19 cellular contexts compared by ENCODE assay signal in genomic region chr1:16172232-16172830, GRCh38. TPM values are rescaled to one million over a fixed set of nuclear protein-coding genes. Genes with fewer than 3 reads are reported as not detected.
DNase-seq lines count a peak whose midpoint lies in the region; ATAC-seq and TF ChIP-seq lines count a peak whose summit lies in the region.
"Had no signal": no experiment of that assay in that cellular context is flagged by ENCODE, and none has a peak within 500 bp of the region (broad histone marks: within the 10 kb centered on the region; RNA-seq: fewer than 3 reads in every experiment).

No MANE protein-coding gene starts in this region.

- 80 to 89% methylated on average over 15 of the region's 15 CpGs for WGBS in esophagus, 2 donors
- WGBS in neuronal stem cell (ENCODE audit: extremely low coverage in 2 of 2, insufficient read length in 2 of 2, insufficient replicate concordance in 1 of 2), 2 donors, result no CpG with 5 or more reads among the region's 15 CpGs

- H3K18ac ChIP-seq in neuronal stem cell (ENCODE audit: low read length), result peak overlapping the region; percentile 90

- peak overlapping the region; percentile 95 for H2BK12ac ChIP-seq in neuronal stem cell (ENCODE audit: low read length)

- H2AK5ac ChIP-seq in neuronal stem cell (ENCODE audit: low read depth, low read length), result peak overlapping the region; percentile 95

- H2AFZ ChIP-seq in neuronal stem cell (ENCODE audit: low read length), result no peak overlapping the region
- H2AFZ ChIP-seq: GM23248 had no signal

- peak overlapping the region; percentile 100 for H3K27ac Mint-ChIP-seq in Calu3 (ENCODE audit: unreplicated experiment)
- H3K27ac Mint-ChIP-seq in naive thymus-derived CD4-positive, alpha-beta T cell, result peak overlapping the region in 1 of 9 donors; percentile 53
- H3K27ac Mint-ChIP-seq: activated naive CD4-positive, alpha-beta T cell treated with anti-CD3 and anti-CD28 coated beads, Interleukin-2, amount 50 U/mL, for 24 hours; activated T-helper 1 cell treated with anti-CD3 and anti-CD28 coated beads, Interleukin-12 subunit alpha, Interleukin-12 subunit beta, Interleukin-2, Interleukin-4 antibody, amounts not matched to agents 30 ng/mL and 10 ng/mL and 1 ng/mL, durations not matched to agents 14 hours and 24 hours and 36 hours; T-helper 1 cell treated with Interleukin-12 subunit alpha and Interleukin-12 subunit beta and Interleukin-4 antibody, amounts not matched to agents 30 μg/mL and 1 μg/mL, for 36 hours had no signal

- ATAC-seq in HG03565 (IDR thresholded peaks at IDR 0.05; ENCODE audit: unreplicated experiment) (no peak), GM18517 (IDR thresholded peaks at IDR 0.05; ENCODE audit: unreplicated experiment) (no peak), HG02840 (IDR thresholded peaks at IDR 0.05; ENCODE audit: low FRiP score, unreplicated experiment) (no peak)
- ATAC-seq in naive thymus-derived CD4-positive, alpha-beta T cell, result no peak

- BruUV-seq in Calu3 (replicated peaks; lab: Mats Ljungman, UMichigan), result no TSS peak

- peak overlapping the region; percentile 21 for H2BK120ac ChIP-seq in neuronal stem cell (ENCODE audit: low read depth, low read length)

- peak overlapping the region in 1 of 2 donors; percentile 15 for H3K4me3 ChIP-seq in esophagus (ENCODE audit: low read depth in 1 of 2, low read length in 2 of 2)
- no peak overlapping the region for H3K4me3 ChIP-seq in neuronal stem cell (ENCODE audit: low read length in 2 of 2)
- no peak overlapping the region for H3K4me3 ChIP-seq in naive thymus-derived CD4-positive, alpha-beta T cell (ENCODE audit: low read length)
- H3K4me3 ChIP-seq: GM23248, suprapubic skin had no signal

- no peak overlapping the region for H3K4ac ChIP-seq in neuronal stem cell (ENCODE audit: low read length)

- H3K27ac ChIP-seq in RWPE1 (peak overlapping the region; percentile 98), esophagus (ENCODE audit: low read depth in 2 of 2, low read length in 1 of 2) (peak overlapping the region; percentile 66 to 97), neuronal stem cell (replicated peaks; ENCODE audit: low read length) (no peak overlapping the region)
- H3K27ac ChIP-seq in naive thymus-derived CD4-positive, alpha-beta T cell (ENCODE audit: low read depth, low read length), result no peak overlapping the region
- H3K27ac ChIP-seq: GM23248 had no signal

- H3K36me3 ChIP-seq in esophagus (ENCODE audit: control insufficient read depth in 2 of 2, insufficient read depth in 2 of 2, low read length in 1 of 2) (no peaks in the 10 kb centered on the region), neuronal stem cell (replicated peaks in 1 of 2; ENCODE audit: control insufficient read depth in 2 of 2, insufficient read depth in 2 of 2, low read length in 2 of 2) (no peaks in the 10 kb centered on the region)
- H3K36me3 ChIP-seq in naive thymus-derived CD4-positive, alpha-beta T cell (ENCODE audit: control insufficient read depth in 2 of 3, insufficient read depth in 3 of 3, low read length in 3 of 3), result no peaks in the 10 kb centered on the region
- H3K36me3 ChIP-seq: suprapubic skin had no signal

- H3K9me3 ChIP-seq in esophagus (ENCODE audit: control insufficient read depth in 2 of 2, insufficient read depth in 1 of 2, low read depth in 1 of 2, low read length in 1 of 2) (no peaks in the 10 kb centered on the region), neuronal stem cell (replicated peaks in 1 of 2; ENCODE audit: control insufficient read depth in 2 of 2, insufficient read depth in 1 of 2, low read depth in 1 of 2, low read length in 2 of 2) (no peaks in the 10 kb centered on the region)
- no peaks in the 10 kb centered on the region for H3K9me3 ChIP-seq in naive thymus-derived CD4-positive, alpha-beta T cell (ENCODE audit: control insufficient read depth in 2 of 3, low read length in 3 of 3)
- H3K9me3 ChIP-seq: suprapubic skin had no signal

- H2BK5ac ChIP-seq in neuronal stem cell (ENCODE audit: low read length), result no peak overlapping the region

- no peak overlapping the region for H3K4me2 ChIP-seq in neuronal stem cell (ENCODE audit: insufficient read depth, low read length, poor library complexity, severe bottlenecking)

- POLR2A ChIA-PET in RWPE1 (lab: Yijun Ruan, JAX; ENCODE audit: low non-redundant PET), result no interaction called here
- POLR2A ChIA-PET in naive thymus-derived CD4-positive, alpha-beta T cell (lab: Charles Lee), result interaction anchor here (0.7 kb wide), 1 partner anchor 48 kb away, joined by 3 read pairs; no protein-coding TSS in a partner anchor

- TF ChIP-seq CTCF in Calu3 (IDR thresholded peaks at IDR 0.05; ENCODE audit: unreplicated experiment) (no peak), RWPE1 (conservative IDR thresholded peaks at IDR 0.05; ENCODE audit: low read depth) (no peak)

- no peaks in the 10 kb centered on the region for H3K9me3 Mint-ChIP-seq in Calu3 (ENCODE audit: low read depth, unreplicated experiment)
- H3K9me3 Mint-ChIP-seq in naive thymus-derived CD4-positive, alpha-beta T cell, result no peaks in the 10 kb centered on the region
- H3K9me3 Mint-ChIP-seq: activated naive CD4-positive, alpha-beta T cell treated with anti-CD3 and anti-CD28 coated beads, Interleukin-2, amount 50 U/mL, for 24 hours; activated T-helper 1 cell treated with anti-CD3 and anti-CD28 coated beads, Interleukin-12 subunit alpha, Interleukin-12 subunit beta, Interleukin-2, Interleukin-4 antibody, amounts not matched to agents 30 ng/mL and 10 ng/mL and 1 ng/mL, durations not matched to agents 14 hours and 24 hours and 36 hours; T-helper 1 cell treated with Interleukin-12 subunit alpha and Interleukin-12 subunit beta and Interleukin-4 antibody, amounts not matched to agents 30 μg/mL and 1 μg/mL, for 36 hours had no signal

- peaks cover 50% of the 10 kb centered on the region for H3K4me1 Mint-ChIP-seq in Calu3 (ENCODE audit: low read depth, unreplicated experiment)
- peaks cover 0 to 26% (median 19%) of the 10 kb centered on the region in 7 donors for H3K4me1 Mint-ChIP-seq in naive thymus-derived CD4-positive, alpha-beta T cell

- peak overlapping the region; percentile 83 for H2BK15ac ChIP-seq in neuronal stem cell (ENCODE audit: low read length)

- H3K27me3 Mint-ChIP-seq in Calu3 (ENCODE audit: unreplicated experiment), result no peaks in the 10 kb centered on the region
- H3K27me3 Mint-ChIP-seq in naive thymus-derived CD4-positive, alpha-beta T cell, result peaks cover 0 to 28% (median 0%) of the 10 kb centered on the region in 5 donors
- H3K27me3 Mint-ChIP-seq: activated naive CD4-positive, alpha-beta T cell treated with anti-CD3 and anti-CD28 coated beads, Interleukin-2, amount 50 U/mL, for 24 hours had no signal

- no peak overlapping the region for H3K14ac ChIP-seq in neuronal stem cell (ENCODE audit: low read length)

- H3K23ac ChIP-seq in neuronal stem cell (ENCODE audit: low read depth, low read length, poor library complexity), result peak overlapping the region; percentile 19

- no peak overlapping the region for H4K91ac ChIP-seq in neuronal stem cell (ENCODE audit: low read depth, low read length, poor library complexity)

- H3K4me1 ChIP-seq in esophagus (ENCODE audit: control insufficient read depth in 2 of 2, insufficient read depth in 2 of 2, low read length in 1 of 2) (peaks cover 17 to 38% of the 10 kb centered on the region in 2 donors), neuronal stem cell (ENCODE audit: control insufficient read depth in 2 of 2, insufficient read depth in 1 of 2, low read depth in 1 of 2, low read length in 2 of 2) (peaks cover 28 to 33% of the 10 kb centered on the region in 2 donors)
- peaks cover 14% of the 10 kb centered on the region in 2 donors for H3K4me1 ChIP-seq in naive thymus-derived CD4-positive, alpha-beta T cell (ENCODE audit: control insufficient read depth in 2 of 2, insufficient read depth in 2 of 2, low read length in 2 of 2)

- H3K9ac ChIP-seq in neuronal stem cell (ENCODE audit: low read depth, low read length, poor library complexity), result no peak overlapping the region
- H3K9ac ChIP-seq: GM23248 had no signal

- H3K79me1 ChIP-seq in neuronal stem cell (ENCODE audit: low read depth, low read length), result no peaks in the 10 kb centered on the region

- H4K8ac ChIP-seq in neuronal stem cell (ENCODE audit: low read depth, low read length), result no peak overlapping the region

- peaks cover 35% of the 10 kb centered on the region for H3K36me3 Mint-ChIP-seq in Calu3 (ENCODE audit: insufficient read depth, unreplicated experiment)
- no peaks in the 10 kb centered on the region for H3K36me3 Mint-ChIP-seq in naive thymus-derived CD4-positive, alpha-beta T cell
- H3K36me3 Mint-ChIP-seq: activated naive CD4-positive, alpha-beta T cell treated with anti-CD3 and anti-CD28 coated beads, Interleukin-2, amount 50 U/mL, for 24 hours had no signal

- H3K27me3 ChIP-seq in esophagus (ENCODE audit: control insufficient read depth in 1 of 2, insufficient read depth in 2 of 2, low read length in 2 of 2) (no peaks in the 10 kb centered on the region), neuronal stem cell (ENCODE audit: control insufficient read depth in 3 of 3, insufficient read depth in 3 of 3, low read depth in 1 of 3, low read length in 3 of 3) (no peaks in the 10 kb centered on the region)
- H3K27me3 ChIP-seq in naive thymus-derived CD4-positive, alpha-beta T cell (ENCODE audit: control insufficient read depth in 2 of 2, insufficient read depth in 2 of 2, low read length in 2 of 2), result no peaks in the 10 kb centered on the region
- H3K27me3 ChIP-seq: suprapubic skin had no signal

- CTCF ChIA-PET in Calu3 (lab: Charles Lee), result interaction anchor here (0.6 to 1.3 kb wide), 3 partner anchors 18 to 94 kb away, joined by 3 to 7 read pairs (median 4); no protein-coding TSS in a partner anchor
- CTCF ChIA-PET in RWPE1 (lab: Yijun Ruan, JAX), result interaction anchor here (0.7 to 1.3 kb wide), 2 partner anchors 15 to 16 kb away, joined by 3 read pairs; partner anchors contain the start of gene EPHA2
- CTCF ChIA-PET in naive thymus-derived CD4-positive, alpha-beta T cell (lab: Charles Lee), result no interaction called here

- DNase-seq in Calu3 (no peak), RWPE1 (ENCODE audit: low spot score) (no peak), neuronal stem cell (ENCODE audit: low spot score) (no peak)
- no peak for DNase-seq in naive thymus-derived CD4-positive, alpha-beta T cell
- DNase-seq: activated CD4-positive, alpha-beta T cell treated with anti-CD3 and anti-CD28 coated beads for 4 hours; C1 segment of cervical spinal cord; caudate nucleus; Karpas-422; NCI-H2171; NCI-H524 had no signal

- H3K4me3 Mint-ChIP-seq in Calu3 (ENCODE audit: low read depth, unreplicated experiment), result no peak overlapping the region
- H3K4me3 Mint-ChIP-seq in naive thymus-derived CD4-positive, alpha-beta T cell, result no peak overlapping the region
- H3K4me3 Mint-ChIP-seq: activated naive CD4-positive, alpha-beta T cell treated with anti-CD3 and anti-CD28 coated beads, Interleukin-2, amount 50 U/mL, for 24 hours; activated T-helper 1 cell treated with anti-CD3 and anti-CD28 coated beads, Interleukin-12 subunit alpha, Interleukin-12 subunit beta, Interleukin-2, Interleukin-4 antibody, amounts not matched to agents 30 ng/mL and 10 ng/mL and 1 ng/mL, durations not matched to agents 14 hours and 24 hours and 36 hours; T-helper 1 cell treated with Interleukin-12 subunit alpha and Interleukin-12 subunit beta and Interleukin-4 antibody, amounts not matched to agents 30 μg/mL and 1 μg/mL, for 36 hours had no signal

- intact Hi-C loops in Calu3 (cut with micrococcal nuclease; ENCODE audit: unreplicated experiment), result loop anchor here (2.0 kb wide), 2 partner anchors 18 to 26 kb away; no protein-coding TSS in a partner anchor
- intact Hi-C loops in naive thymus-derived CD4-positive, alpha-beta T cell (cut with micrococcal nuclease), result no loop called here

RNA-seq across cellular contexts. Expression of gene EPHA2, which starts 16.5 kb away (rescaled TPM):
- total RNA-seq in Calu3 (2022), result 130 and 161 TPM in 2 replicates
- polyA plus RNA-seq in esophagus, result 100 to 1,000 TPM; 111 to 133 TPM
- 74.6 TPM for polyA plus RNA-seq in neuronal stem cell (2013, experiment 1 of 2)
- polyA plus RNA-seq in neuronal stem cell (2013, experiment 2 of 2), result 73.7 TPM
- under 1 TPM in 2 of 5 experiments, not detected in 3; 0.59 to 0.61 TPM for total RNA-seq in naive thymus-derived CD4-positive, alpha-beta T cell
- under 1 TPM in 1 of 2 donors, not detected in 1; 0.30 TPM for polyA plus RNA-seq in naive thymus-derived CD4-positive, alpha-beta T cell
- total RNA-seq: activated T-helper 1 cell treated with anti-CD3 and anti-CD28 coated beads, Interleukin-12 subunit alpha, Interleukin-12 subunit beta, Interleukin-2, Interleukin-4 antibody, amounts not matched to agents 30 ng/mL and 10 ng/mL and 1 ng/mL, durations not matched to agents 14 hours and 24 hours and 36 hours had no signal

RNA-seq across cellular contexts. Expression of gene ARHGEF19, which starts 40.1 kb away (rescaled TPM):
- 16.6 and 17.2 TPM in 2 replicates for total RNA-seq in Calu3 (2022)
- 10 to 100 TPM; 20.1 to 31.1 TPM for polyA plus RNA-seq in esophagus
- polyA plus RNA-seq in neuronal stem cell (2013, experiment 1 of 2), result 14.7 TPM
- 14.8 TPM for polyA plus RNA-seq in neuronal stem cell (2013, experiment 2 of 2)
- total RNA-seq in naive thymus-derived CD4-positive, alpha-beta T cell, result 10 to 100 TPM in 3 of 5 experiments, 1 to 10 TPM in 2; 8.8 to 12.4 (median 10.5) TPM
- 1 to 10 TPM; 5.1 to 9.0 TPM for polyA plus RNA-seq in naive thymus-derived CD4-positive, alpha-beta T cell

Comparison
In these comparisons a context has a peak if more than half of its experiments do, and no peak if none do; other contexts are left out.
1. H3K27ac ChIP-seq: peak in RWPE1 (single experiment) and esophagus (2 of 2); none in neuronal stem cell (single experiment) and naive thymus-derived CD4-positive, alpha-beta T cell (single experiment).
2. RNA of gene EPHA2, which starts 16.5 kb away (total RNA-seq): 130 to 161 TPM in Calu3; 0.59 to 0.61 TPM in naive thymus-derived CD4-positive, alpha-beta T cell; every median in the first group is over 10 times any median in the second.